Comparison of ENCODE assay signal across 21 cellular contexts in genomic region chr2:232386490-232386739, GRCh38. TPM values are rescaled to one million over a fixed set of nuclear protein-coding genes. Genes with fewer than 3 reads are reported as not detected.
DNase-seq lines count a peak whose midpoint lies in the region; ATAC-seq, FAIRE-seq and TF ChIP-seq lines count a peak whose summit lies in the region.
"Had no signal": no experiment of that assay in that cellular context is flagged by ENCODE, and none has a peak within 500 bp of the region (broad histone marks: within the 10 kb centered on the region; RNA-seq: fewer than 3 reads in every experiment).

No MANE protein-coding gene starts in this region.

- peaks cover 10% of the 10 kb centered on the region for H3K36me3 Mint-ChIP-seq in glutamatergic neuron (ENCODE audit: unreplicated experiment)
- H3K36me3 Mint-ChIP-seq in nephron progenitor cell (ENCODE audit: low read depth), result no peaks in the 10 kb centered on the region
- H3K36me3 Mint-ChIP-seq in activated T-cell treated with anti-CD3 and anti-CD28 coated beads, Interleukin-2, amount 50 U/mL, for 4 hours (ENCODE audit: insufficient read depth), result no peaks in the 10 kb centered on the region

- H3K27ac ChIP-seq in A549 (peak overlapping the region; percentile 53 to 74; a peak in 5 of 6 replicates), Panc1 (ENCODE audit: low read length) (peak overlapping the region; percentile 76)
- H3K27ac ChIP-seq: sigmoid colon, tibial nerve had no signal

- no peak for TF ChIP-seq POLR2A in A549 (IDR thresholded peaks at IDR 0.05; ENCODE audit: low read length)

- H3K4me3 ChIP-seq in A549, result peak overlapping the region; percentile 46
- no peak overlapping the region for H3K4me3 ChIP-seq in Panc1 (ENCODE audit: low read depth in 2 of 2, low read length in 2 of 2)
- H3K4me3 ChIP-seq: sigmoid colon, tibial nerve had no signal

- H3K27ac Mint-ChIP-seq in glutamatergic neuron (ENCODE audit: unreplicated experiment), result no peak overlapping the region
- H3K27ac Mint-ChIP-seq in nephron progenitor cell, result no peak overlapping the region
- H3K27ac Mint-ChIP-seq: activated naive CD4-positive, alpha-beta T cell treated with anti-CD3 and anti-CD28 coated beads for 36 hours had no signal

- CTCF ChIA-PET in A549 (lab: Yijun Ruan, JAX), result interaction anchor here (0.6 to 1.5 kb wide), 8 partner anchors 11 to 484 kb away, joined by 3 to 6 read pairs (median 3); no protein-coding TSS in a partner anchor
- CTCF ChIA-PET in Panc1 (lab: Charles Lee), result no interaction called here

- in situ Hi-C loops in Panc1 (cut with HindIII; ENCODE audit: low pct_unique_long_range_greater_than_20kb, low sequenced_read_pairs), result no loop called here

- TF ChIP-seq EP300 in A549 (IDR thresholded peaks at IDR 0.05), result no peak

- H3K4me1 ChIP-seq in A549, result peaks cover 26% of the 10 kb centered on the region
- peaks cover 13% of the 10 kb centered on the region for H3K4me1 ChIP-seq in Panc1 (ENCODE audit: control insufficient read depth, insufficient read depth, low read length)

- POLR2A ChIA-PET in A549 (lab: Yijun Ruan, JAX), result no interaction called here
- POLR2A ChIA-PET in Panc1 (lab: Charles Lee), result interaction anchor here (0.6 kb wide), 1 partner anchor 146 kb away, joined by 7 read pairs; no protein-coding TSS in a partner anchor

- no peaks in the 10 kb centered on the region for H3K36me3 ChIP-seq in Panc1 (ENCODE audit: control insufficient read depth, insufficient read depth, low read length)
- H3K36me3 ChIP-seq: sigmoid colon, tibial nerve had no signal

- H3K27me3 Mint-ChIP-seq in glutamatergic neuron (ENCODE audit: unreplicated experiment) (peaks cover 32% of the 10 kb centered on the region), nephron progenitor cell (ENCODE audit: low read depth, poor library complexity) (peaks cover 95% of the 10 kb centered on the region)
- H3K27me3 Mint-ChIP-seq in activated T-cell treated with anti-CD3 and anti-CD28 coated beads, Interleukin-2, amount 50 U/mL, for 4 hours (ENCODE audit: low read depth), result peaks cover 63% of the 10 kb centered on the region

- peak overlapping the region; percentile 93 for H3K4me2 ChIP-seq in A549

- intact Hi-C loops in Panc1 (cut with micrococcal nuclease; ENCODE audit: unreplicated experiment), result no loop called here

- H3K4me1 Mint-ChIP-seq in glutamatergic neuron (ENCODE audit: low read depth, unreplicated experiment) (peaks cover 1% of the 10 kb centered on the region), nephron progenitor cell (peaks cover 5% of the 10 kb centered on the region)
- H3K4me1 Mint-ChIP-seq in activated T-cell treated with anti-CD3 and anti-CD28 coated beads, Interleukin-2, amount 50 U/mL, for 4 hours (ENCODE audit: low read depth), result peaks cover 3% of the 10 kb centered on the region

- FAIRE-seq in A549 (lab: Jason Lieb, UNC), result no peak

- peaks cover 2% of the 10 kb centered on the region for H3K9me3 Mint-ChIP-seq in glutamatergic neuron (ENCODE audit: unreplicated experiment)
- H3K9me3 Mint-ChIP-seq in nephron progenitor cell, result peaks cover 19% of the 10 kb centered on the region
- H3K9me3 Mint-ChIP-seq in activated T-cell treated with anti-CD3 and anti-CD28 coated beads, Interleukin-2, amount 50 U/mL, for 4 hours, result no peaks in the 10 kb centered on the region
- H3K9me3 Mint-ChIP-seq: activated naive CD4-positive, alpha-beta T cell treated with anti-CD3 and anti-CD28 coated beads for 36 hours; neural crest cell had no signal

- BruUV-seq in Panc1 (replicated peaks; lab: Mats Ljungman, UMichigan), result no TSS peak

- no peaks in the 10 kb centered on the region for H3K27me3 ChIP-seq in Panc1 (ENCODE audit: control insufficient read depth, insufficient read depth, low read length)

- ATAC-seq in A549 (peak; percentile 48 to 61), Panc1 (no peak), HG03025 (IDR thresholded peaks at IDR 0.05; ENCODE audit: low FRiP score, unreplicated experiment) (no peak), omental fat pad (ENCODE audit: low FRiP score) (no peak), HG02852 (IDR thresholded peaks at IDR 0.05; ENCODE audit: unreplicated experiment) (no peak)
- no peak for ATAC-seq in activated T-cell treated with anti-CD3 and anti-CD28 coated beads, Interleukin-2, amount 50 U/mL, for 4 hours
- ATAC-seq: left ventricle myocardium superior had no signal

- no peak for TF ChIP-seq RAD21 in A549 (conservative IDR thresholded peaks at IDR 0.05 in 1 of 2, IDR thresholded peaks at IDR 0.05 in 1 of 2)

- WGBS in A549 (ENCODE audit: missing lambda C conversion rate), result 0% methylated on average over 17 of the region's 23 CpGs

- H3K9me3 ChIP-seq in A549 (no peaks in the 10 kb centered on the region), Panc1 (ENCODE audit: control insufficient read depth, insufficient read depth, low read depth, low read length) (no peaks in the 10 kb centered on the region)
- H3K9me3 ChIP-seq: sigmoid colon, tibial nerve had no signal

- DNase-seq in A549 (ENCODE audit: low read depth in 1 of 2, low spot score in 1 of 2) (no peak), Panc1 (ENCODE audit: low read depth, low spot score) (no peak), glutamatergic neuron (no peak), nephron progenitor cell (no peak), omental fat pad (ENCODE audit: low spot score) (no peak)
- DNase-seq in activated T-cell treated with anti-CD3 and anti-CD28 coated beads, Interleukin-2, amount 50 U/mL, for 4 hours, result no peak
- DNase-seq: activated CD4-positive, alpha-beta T cell treated with anti-CD3 and anti-CD28 coated beads for 4 hours; activated CD8-positive, alpha-beta memory T cell treated with anti-CD3 and anti-CD28 coated beads, Interleukin-2, amount 50 U/mL, for 4 hours; activated naive CD4-positive, alpha-beta T cell treated with anti-CD3 and anti-CD28 coated beads for 36 hours; effector CD4-positive, alpha-beta T cell; hypothalamus; left ventricle myocardium superior; NCI-H1436 treated with DMSO at 0.1 percent for 48 hours; SHP77; sigmoid colon; stimulated activated CD4-positive, alpha-beta T cell treated with anti-CD3 and anti-CD28 coated beads, Interleukin-2, amount 100 ng/mL, for 48 hours had no signal

- no peak for TF ChIP-seq CTCF in A549 (IDR thresholded peaks at IDR 0.05)
- no peak for TF ChIP-seq CTCF in Panc1 (IDR thresholded peaks at IDR 0.05)
- TF ChIP-seq CTCF in glutamatergic neuron (IDR thresholded peaks at IDR 0.05; ENCODE audit: partially characterized antibody, unreplicated experiment), result no peak
- no peak for TF ChIP-seq CTCF in nephron progenitor cell (IDR thresholded peaks at IDR 0.05)
- TF ChIP-seq CTCF in omental fat pad (IDR thresholded peaks at IDR 0.05), result no peak

- H3K4me3 Mint-ChIP-seq in glutamatergic neuron (ENCODE audit: unreplicated experiment), result peak overlapping the region; percentile 57
- H3K4me3 Mint-ChIP-seq in nephron progenitor cell, result peak overlapping the region; percentile 71
- H3K4me3 Mint-ChIP-seq in activated T-cell treated with anti-CD3 and anti-CD28 coated beads, Interleukin-2, amount 50 U/mL, for 4 hours, result no peak overlapping the region
- H3K4me3 Mint-ChIP-seq: activated naive CD4-positive, alpha-beta T cell treated with anti-CD3 and anti-CD28 coated beads for 36 hours; neural crest cell had no signal

TF ChIP-seq in A549, 52 proteins besides CTCF, POLR2A, EP300 and RAD21:
- TF ChIP-seq, protein P1, sequence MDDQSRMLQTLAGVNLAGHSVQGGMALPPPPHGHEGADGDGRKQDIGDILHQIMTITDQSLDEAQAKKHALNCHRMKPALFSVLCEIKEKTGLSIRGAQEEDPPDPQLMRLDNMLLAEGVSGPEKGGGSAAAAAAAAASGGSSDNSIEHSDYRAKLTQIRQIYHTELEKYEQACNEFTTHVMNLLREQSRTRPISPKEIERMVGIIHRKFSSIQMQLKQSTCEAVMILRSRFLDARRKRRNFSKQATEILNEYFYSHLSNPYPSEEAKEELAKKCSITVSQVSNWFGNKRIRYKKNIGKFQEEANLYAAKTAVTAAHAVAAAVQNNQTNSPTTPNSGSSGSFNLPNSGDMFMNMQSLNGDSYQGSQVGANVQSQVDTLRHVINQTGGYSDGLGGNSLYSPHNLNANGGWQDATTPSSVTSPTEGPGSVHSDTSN (IDR thresholded peaks at IDR 0.05), result 0 out of 2 replicates have a peak, but pooled peaks have one; percentile 27
- TF ChIP-seq, protein P2, sequence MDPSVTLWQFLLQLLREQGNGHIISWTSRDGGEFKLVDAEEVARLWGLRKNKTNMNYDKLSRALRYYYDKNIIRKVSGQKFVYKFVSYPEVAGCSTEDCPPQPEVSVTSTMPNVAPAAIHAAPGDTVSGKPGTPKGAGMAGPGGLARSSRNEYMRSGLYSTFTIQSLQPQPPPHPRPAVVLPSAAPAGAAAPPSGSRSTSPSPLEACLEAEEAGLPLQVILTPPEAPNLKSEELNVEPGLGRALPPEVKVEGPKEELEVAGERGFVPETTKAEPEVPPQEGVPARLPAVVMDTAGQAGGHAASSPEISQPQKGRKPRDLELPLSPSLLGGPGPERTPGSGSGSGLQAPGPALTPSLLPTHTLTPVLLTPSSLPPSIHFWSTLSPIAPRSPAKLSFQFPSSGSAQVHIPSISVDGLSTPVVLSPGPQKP (IDR thresholded peaks at IDR 0.05; ENCODE audit: low read depth, low read length), result no peak

RNA-seq across cellular contexts. Expression of gene ALPP, which starts 7.9 kb away (rescaled TPM):
- 0.05 and 0.10 TPM in 2 replicates for polyA plus RNA-seq in A549 (2011; rRNA removed)
- 0.05 and 0.11 TPM in 2 replicates for polyA plus RNA-seq in A549 (2012; cell fraction: cytosol; rRNA removed)
- polyA plus RNA-seq in A549 (2012; cell fraction: nucleus; rRNA removed), result 0.20 and 0.22 TPM in 2 replicates
- polyA plus RNA-seq in A549 (2017; fragmentation: RNase III; extraction: RNeasy Plus Mini Kit Qiagen cat#74134 plus additional on column Dnase treatment), result 0.18 to 0.31 TPM (median 0.18 TPM) in 3 replicates
- 0.17 TPM in 1 of 2 replicates, not detected in the other for polyA minus RNA-seq in A549 (2011; rRNA and poly(A)+ RNA removed)
- total RNA-seq in Panc1 (2021; ENCODE audit: unreplicated experiment), result 7.3 TPM
- 13.0 TPM for polyA plus RNA-seq in Panc1 (2012; ENCODE audit: insufficient read length)
- 0.34 TPM for total RNA-seq in glutamatergic neuron (ENCODE audit: unreplicated experiment)
- not detected for total RNA-seq in omental fat pad
- not detected for total RNA-seq in activated T-cell treated with anti-CD3 and anti-CD28 coated beads, Interleukin-2, amount 50 U/mL, for 4 hours
- total RNA-seq: activated naive CD4-positive, alpha-beta T cell treated with anti-CD3 and anti-CD28 coated beads for 36 hours; left ventricle myocardium superior; neural crest cell; sigmoid colon; tibial nerve had no signal

RNA-seq across cellular contexts. Expression of gene ALPG, which starts 20.2 kb away (rescaled TPM):
- polyA plus RNA-seq in A549 (2011; rRNA removed), result 0.17 and 0.18 TPM in 2 replicates
- polyA plus RNA-seq in A549 (2012; cell fraction: cytosol; rRNA removed), result 0.08 and 0.12 TPM in 2 replicates
- 0.24 and 0.30 TPM in 2 replicates for polyA plus RNA-seq in A549 (2012; cell fraction: nucleus; rRNA removed)
- 0.04 to 0.07 TPM in 2 of 3 replicates, not detected in the other for polyA plus RNA-seq in A549 (2017; fragmentation: RNase III; extraction: RNeasy Plus Mini Kit Qiagen cat#74134 plus additional on column Dnase treatment)
- 0.08 and 0.15 TPM in 2 replicates for polyA minus RNA-seq in A549 (2011; rRNA and poly(A)+ RNA removed)
- 65.3 TPM for total RNA-seq in Panc1 (2021; ENCODE audit: unreplicated experiment)
- polyA plus RNA-seq in Panc1 (2012; ENCODE audit: insufficient read length), result 236 TPM
- 2.4 TPM for total RNA-seq in glutamatergic neuron (ENCODE audit: unreplicated experiment)
- total RNA-seq in omental fat pad, result not detected
- total RNA-seq in activated T-cell treated with anti-CD3 and anti-CD28 coated beads, Interleukin-2, amount 50 U/mL, for 4 hours, result not detected
- total RNA-seq: activated naive CD4-positive, alpha-beta T cell treated with anti-CD3 and anti-CD28 coated beads for 36 hours; H4; left ventricle myocardium superior; neural crest cell; sigmoid colon; tibial nerve had no signal

Comparison
In these comparisons a context has a peak if more than half of its experiments do, and no peak if none do; other contexts are left out.
1. ATAC-seq: peak in A549 (2 of 2); none in Panc1 (single experiment), HG03025 (single experiment), omental fat pad (single experiment), activated T-cell treated with anti-CD3 and anti-CD28 coated beads, Interleukin-2, amount 50 U/mL, for 4 hours (0 of 2) and HG02852 (single experiment).
2. RNA of gene ALPG, which starts 20.2 kb away (total RNA-seq): 65.3 TPM in Panc1 (single experiment); 2.4 TPM in glutamatergic neuron (single experiment), not detected in activated T-cell treated with anti-CD3 and anti-CD28 coated beads, Interleukin-2, amount 50 U/mL, for 4 hours and not detected in omental fat pad; every median in the first group is over 10 times any median in the second.